1 cellular context compared by ENCODE assay signal in genomic region chr22:17102297-17102667, GRCh38.
A peak's percentile ranks its signal among the peaks of the same experiment; 100 is the strongest.
TF ChIP-seq lines count a peak whose summit lies in the region.

No MANE protein-coding gene starts in this region.

TF ChIP-seq in K562, 482 proteins besides CTCF, POLR2A, EP300 and RAD21 (continued from another document):
- peak; percentile 28; the same call in 1 of the 2 replicates for TF ChIP-seq HMBOX1 (IDR thresholded peaks at IDR 0.05)
- peak; percentile 72 for TF ChIP-seq MAFG (tag; conservative IDR thresholded peaks at IDR 0.05)
- TF ChIP-seq EZH2 (IDR thresholded peaks at IDR 0.05; ENCODE audit: borderline replicate concordance, low read depth, low read length), result no peak
- TF ChIP-seq NFRKB (IDR thresholded peaks at IDR 0.05; ENCODE audit: low read depth), result no peak
- TF ChIP-seq ZNF586 (CRISPR knock-in tag; conservative IDR thresholded peaks at IDR 0.05), result no peak
- no peak for TF ChIP-seq ZEB2 (IDR thresholded peaks at IDR 0.05)
- no peak for TF ChIP-seq HMG20A (CRISPR knock-in tag; conservative IDR thresholded peaks at IDR 0.05)
- no peak for TF ChIP-seq HNRNPK (IDR thresholded peaks at IDR 0.05; ENCODE audit: low read depth, low read length, poor library complexity, severe bottlenecking)
- TF ChIP-seq TAF9B (IDR thresholded peaks at IDR 0.05; ENCODE audit: partially characterized antibody), result no peak
- TF ChIP-seq TFE3 (CRISPR knock-in tag; IDR thresholded peaks at IDR 0.05), result no peak
- no peak for TF ChIP-seq ZNF277 (CRISPR knock-in tag; IDR thresholded peaks at IDR 0.05; ENCODE audit: borderline replicate concordance)
- TF ChIP-seq KLF10 (CRISPR knock-in tag; IDR thresholded peaks at IDR 0.05), result no peak
- no peak for TF ChIP-seq SFPQ (IDR thresholded peaks at IDR 0.05; ENCODE audit: low read depth, low read length)
- TF ChIP-seq DACH1 (IDR thresholded peaks at IDR 0.05; ENCODE audit: partially characterized antibody), result no peak
- no peak for TF ChIP-seq CXXC5 (CRISPR knock-in tag; IDR thresholded peaks at IDR 0.05)
- TF ChIP-seq HCFC1 (IDR thresholded peaks at IDR 0.05; ENCODE audit: low read depth, low read length), result no peak
- TF ChIP-seq ZNF764 (CRISPR knock-in tag; IDR thresholded peaks at IDR 0.05; ENCODE audit: low read depth), result no peak
- TF ChIP-seq MAFF (IDR thresholded peaks at IDR 0.05; ENCODE audit: low read length), result peak; percentile 54; the same call in 1 of the 2 replicates
- no peak for TF ChIP-seq ID3 (CRISPR knock-in tag; IDR thresholded peaks at IDR 0.05)
- peak; percentile 60; the same call in 1 of the 2 replicates for TF ChIP-seq ID3 (tag; IDR thresholded peaks at IDR 0.05)
- TF ChIP-seq ZNF318 (IDR thresholded peaks at IDR 0.05; ENCODE audit: borderline replicate concordance in 1 of 2, low read depth in 1 of 2), result no peak
- no peak for TF ChIP-seq NCOA1 (IDR thresholded peaks at IDR 0.05; ENCODE audit: low read depth)
- TF ChIP-seq RBM15 (IDR thresholded peaks at IDR 0.05; ENCODE audit: insufficient read depth, low read length), result no peak
- TF ChIP-seq DPF2 (IDR thresholded peaks at IDR 0.05), result peak; percentile 53
- TF ChIP-seq SMARCA4 (IDR thresholded peaks at IDR 0.05), result peak; percentile 49; the same call in 1 of the 2 replicates
- no peak for TF ChIP-seq MEIS2 (IDR thresholded peaks at IDR 0.05; ENCODE audit: partially characterized antibody)
- TF ChIP-seq C11orf30 (IDR thresholded peaks at IDR 0.05; ENCODE audit: low read depth), result 0 out of 2 replicates have a peak, but pooled peaks have one; percentile 18
- TF ChIP-seq GATA2 (CRISPR knock-in tag; IDR thresholded peaks at IDR 0.05), result 0 out of 2 replicates have a peak, but pooled peaks have one; percentile 17
- TF ChIP-seq TEAD1 (CRISPR knock-in tag; IDR thresholded peaks at IDR 0.05), result no peak
- no peak for TF ChIP-seq TFAP4 (CRISPR knock-in tag; IDR thresholded peaks at IDR 0.05; ENCODE audit: borderline replicate concordance)
- TF ChIP-seq ZFPM2 (CRISPR knock-in tag; IDR thresholded peaks at IDR 0.05), result no peak
- no peak for TF ChIP-seq NR2C2 (CRISPR knock-in tag; IDR thresholded peaks at IDR 0.05)
- no peak for TF ChIP-seq NR2C2 (tag; IDR thresholded peaks at IDR 0.05)
- no peak for TF ChIP-seq MYC (IDR thresholded peaks at IDR 0.05; ENCODE audit: low read depth, low read length)
- TF ChIP-seq MYC (CRISPR knock-in tag; IDR thresholded peaks at IDR 0.05; ENCODE audit: borderline replicate concordance, low read depth), result no peak
- TF ChIP-seq EGR1 (conservative IDR thresholded peaks at IDR 0.05), result peak; percentile 76
